Comparison of ENCODE assay signal across 1 cellular context in genomic region chr4:112318239-112319142, GRCh38.
TF ChIP-seq lines count a peak whose summit lies in the region.

No MANE protein-coding gene starts in this region.

TF ChIP-seq in WTC11, 78 proteins besides CTCF, POLR2A, EP300 and RAD21 (continued from another document):
- TF ChIP-seq STAT6 (CRISPR knock-in tag; conservative IDR thresholded peaks at IDR 0.05; ENCODE audit: low read depth) (no peak), OVOL2 (CRISPR knock-in tag; IDR thresholded peaks at IDR 0.05; ENCODE audit: borderline replicate concordance) (no peak)
